22 cellular contexts compared by ENCODE assay signal in the genomic region with DNA sequence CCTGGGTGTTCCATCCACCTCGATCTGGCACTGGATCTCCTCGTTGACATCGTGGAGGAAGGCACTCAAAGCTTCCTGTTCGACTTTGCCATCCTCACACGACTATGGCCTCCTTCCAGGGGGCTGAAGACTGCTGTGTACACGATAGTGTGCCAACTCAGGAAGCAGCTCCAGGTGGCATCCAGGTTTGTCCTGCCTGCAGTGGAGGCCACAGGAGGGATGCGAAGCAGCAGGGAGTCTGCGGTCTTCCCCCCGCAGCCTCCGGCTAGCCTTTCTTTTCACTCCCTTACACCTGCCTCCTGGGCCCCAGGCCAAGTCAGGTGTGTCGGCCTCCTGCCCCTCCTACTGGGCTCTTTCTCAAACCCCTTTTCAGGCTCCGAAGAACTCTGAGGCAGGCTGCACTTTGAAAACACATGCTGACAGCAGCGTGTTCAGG. TPM values are rescaled to one million over a fixed set of nuclear protein-coding genes. Genes with fewer than 3 reads are reported as not detected.
DNase-seq lines count a peak whose midpoint lies in the region; ATAC-seq, FAIRE-seq and TF ChIP-seq lines count a peak whose summit lies in the region.
"Had no signal": no experiment of that assay in that cellular context is flagged by ENCODE, and none has a peak within 500 bp of the region (broad histone marks: within the 10 kb centered on the region; RNA-seq: fewer than 3 reads in every experiment).

No MANE protein-coding gene starts in this region.

- ATAC-seq in HG02588 (IDR thresholded peaks at IDR 0.05; ENCODE audit: unreplicated experiment), result no peak

- intact Hi-C loops in spleen (cut with DNase I; ENCODE audit: low total_unique reads), result no loop called here

- H3K36me3 Mint-ChIP-seq in osteocyte (ENCODE audit: unreplicated experiment), result peaks cover 9% of the 10 kb centered on the region

- H3K27ac Mint-ChIP-seq in osteocyte (ENCODE audit: unreplicated experiment), result no peak overlapping the region
- H3K27ac Mint-ChIP-seq: activated CD4-positive, alpha-beta memory T cell treated with anti-CD3 and anti-CD28 coated beads, Interleukin-2, amount 10 ng/mL, durations not matched to agents 7 days and 5 days; mesothelial cell of epicardium had no signal

- H3K9me3 ChIP-seq in spleen, result no peaks in the 10 kb centered on the region
- H3K9me3 ChIP-seq: stomach had no signal

- TF ChIP-seq CTCF in osteocyte (IDR thresholded peaks at IDR 0.05), result no peak
- TF ChIP-seq CTCF in spleen (IDR thresholded peaks at IDR 0.05 in 8 of 11, conservative IDR thresholded peaks at IDR 0.05 in 3 of 11), result no peak

- no peak overlapping the region for H3K4me3 Mint-ChIP-seq in osteocyte (ENCODE audit: unreplicated experiment)
- H3K4me3 Mint-ChIP-seq: activated CD4-positive, alpha-beta memory T cell treated with anti-CD3 and anti-CD28 coated beads, Interleukin-2, amount 10 ng/mL, durations not matched to agents 7 days and 5 days; mesothelial cell of epicardium had no signal

- no peaks in the 10 kb centered on the region for H3K9me3 Mint-ChIP-seq in osteocyte (ENCODE audit: unreplicated experiment)
- H3K9me3 Mint-ChIP-seq: activated CD4-positive, alpha-beta memory T cell treated with anti-CD3 and anti-CD28 coated beads, Interleukin-2, amount 10 ng/mL, durations not matched to agents 7 days and 5 days; mesothelial cell of epicardium had no signal

- peaks cover 30% of the 10 kb centered on the region for H3K4me1 Mint-ChIP-seq in osteocyte (ENCODE audit: unreplicated experiment)

- H3K4me1 ChIP-seq in spleen, result no peaks in the 10 kb centered on the region

- no peak for TF ChIP-seq POLR2A in spleen (IDR thresholded peaks at IDR 0.05)

- H3K27ac ChIP-seq in spleen, result no peak overlapping the region
- H3K27ac ChIP-seq: epithelial cell of prostate, SK-N-MC had no signal

- H3K27me3 ChIP-seq in spleen (replicated peaks in 1 of 7), result no peaks in the 10 kb centered on the region
- H3K27me3 ChIP-seq: stomach had no signal

- peak; percentile 33 for DNase-seq in DMS153 treated with DMSO at 0.1 percent for 48 hours (lab: John Stamatoyannopoulos, UW; ENCODE audit: unreplicated experiment)
- peak; percentile 95 for DNase-seq in NCI-H1105 (lab: John Stamatoyannopoulos, UW)
- peak; percentile 49 for DNase-seq in NCI-H510A (lab: John Stamatoyannopoulos, UW)
- DNase-seq in osteocyte (ENCODE audit: extremely low spot score, unreplicated experiment), result peak; percentile 73
- DNase-seq in NCI-H1436 (lab: John Stamatoyannopoulos, UW), result no peak
- DNase-seq in urothelium cell line (ENCODE audit: low spot score), result no peak
- DNase-seq in spleen, result no peak
- DNase-seq: activated CD4-positive, alpha-beta memory T cell treated with anti-CD3 and anti-CD28 coated beads, Interleukin-2, amount 10 ng/mL, durations not matched to agents 7 days and 5 days; activated effector memory CD4-positive, alpha-beta T cell treated with Interleukin-2 at 50 U/mL for 16 hours; anterior cingulate cortex; MV-4-11; nucleus accumbens; stomach had no signal

- FAIRE-seq in urothelium cell line (lab: Jason Lieb, UNC), result no peak
- FAIRE-seq: colon, D721Med, islet of Langerhans, TTC549 had no signal

- 85 to 94% (median 87%) methylated on average over 12 to 13 of the region's 13 CpGs for WGBS in spleen, 5 donors

- no peaks in the 10 kb centered on the region for H3K27me3 Mint-ChIP-seq in osteocyte (ENCODE audit: unreplicated experiment)
- H3K27me3 Mint-ChIP-seq: activated CD4-positive, alpha-beta memory T cell treated with anti-CD3 and anti-CD28 coated beads, Interleukin-2, amount 10 ng/mL, durations not matched to agents 7 days and 5 days had no signal

- H3K4me3 ChIP-seq in spleen, result no peak overlapping the region
- H3K4me3 ChIP-seq: SK-N-MC, smooth muscle cell, stomach had no signal

- peaks cover 0 to 34% (median 5%) of the 10 kb centered on the region in 6 donors for H3K36me3 ChIP-seq in spleen

RNA-seq across cellular contexts. Expression of a gene that starts 32.2 kb away (rescaled TPM):
- total RNA-seq in osteocyte (5.5 and 5.9 TPM in 2 replicates), spleen (1 to 10 TPM; 3.3 to 9.4 (median 4.1) TPM)
- 10 to 100 TPM in 1 of 3 donors, 1 to 10 TPM in 2; 4.1 to 10.7 (median 4.2) TPM for polyA plus RNA-seq in spleen

Comparison
In these comparisons a context has a peak if more than half of its experiments do, and no peak if none do; other contexts are left out.
1. DNase-seq: peak in DMS153 treated with DMSO at 0.1 percent for 48 hours (single experiment), NCI-H1105 (single experiment), NCI-H510A (single experiment) and osteocyte (single experiment); none in NCI-H1436 (single experiment), urothelium cell line (single experiment) and spleen (single experiment).